Comparison of ENCODE assay signal across 20 cellular contexts in genomic region chr3:56190906-56191305, GRCh38.
A peak's percentile ranks its signal among the peaks of the same experiment; 100 is the strongest.
DNase-seq lines count a peak whose midpoint lies in the region; ATAC-seq and TF ChIP-seq lines count a peak whose summit lies in the region.
"Had no signal": no experiment of that assay in that cellular context is flagged by ENCODE, and none has a peak within 500 bp of the region (broad histone marks: within the 10 kb centered on the region; RNA-seq: fewer than 3 reads in every experiment).

No MANE protein-coding gene starts in this region.

- no peaks in the 10 kb centered on the region for H3F3A ChIP-seq in PC-9 (ENCODE audit: insufficient read depth, low read depth)

- no peak overlapping the region for H3K4me3 ChIP-seq in effector memory CD4-positive, alpha-beta T cell (ENCODE audit: insufficient read depth, low read depth, low read length, poor library complexity, severe bottlenecking)
- H3K4me3 ChIP-seq in PC-9 = no peak overlapping the region

- no peaks in the 10 kb centered on the region for H3K4me1 ChIP-seq in effector memory CD4-positive, alpha-beta T cell (ENCODE audit: control insufficient read depth, insufficient read depth, low read length, poor library complexity, severe bottlenecking)
- no peaks in the 10 kb centered on the region for H3K4me1 ChIP-seq in PC-9 (replicated peaks; ENCODE audit: insufficient read depth)
- H3K4me1 ChIP-seq: BE2C had no signal

- CTCF ChIA-PET in RWPE1 (lab: Yijun Ruan, JAX) = interaction anchor here (0.6 kb wide), 1 partner anchor 255 kb away, joined by 3 read pairs; no protein-coding TSS in a partner anchor
- CTCF ChIA-PET in PC-9 (lab: Charles Lee) = no interaction called here

- BruUV-seq in PC-9 (replicated peaks; lab: Mats Ljungman, UMichigan) = no TSS peak

- H2AFZ ChIP-seq in PC-9 = no peak overlapping the region

- no peaks in the 10 kb centered on the region for H4K20me1 ChIP-seq in PC-9 (ENCODE audit: insufficient read depth)

- no peaks in the 10 kb centered on the region for H3K79me2 ChIP-seq in PC-9 (ENCODE audit: low read depth)

- intact Hi-C loops in left colon (cut with DNase I, micrococcal nuclease) (no loop called here), PC-9 (cut with micrococcal nuclease; ENCODE audit: unreplicated experiment) (no loop called here)

- POLR2A ChIA-PET in RWPE1 (lab: Yijun Ruan, JAX; ENCODE audit: low non-redundant PET) (no interaction called here), PC-9 (lab: Charles Lee; ENCODE audit: unreplicated experiment) (no interaction called here)

- peak; percentile 26 for ATAC-seq in left colon
- ATAC-seq: HCT116 had no signal

- H3K36me3 ChIP-seq in effector memory CD4-positive, alpha-beta T cell (ENCODE audit: control insufficient read depth, insufficient read depth, low read length) = no peaks in the 10 kb centered on the region
- no peaks in the 10 kb centered on the region for H3K36me3 ChIP-seq in PC-9 (ENCODE audit: low read depth)
- H3K36me3 ChIP-seq: BE2C had no signal

- H3K4me2 ChIP-seq in PC-9 = no peak overlapping the region

- no peaks in the 10 kb centered on the region for H3K9me3 ChIP-seq in effector memory CD4-positive, alpha-beta T cell (ENCODE audit: control insufficient read depth, low read length)
- no peaks in the 10 kb centered on the region for H3K9me3 ChIP-seq in PC-9 (ENCODE audit: insufficient read depth, low read depth)
- H3K9me3 ChIP-seq: BE2C had no signal

- peak; percentile 84 for DNase-seq in G401 (ENCODE audit: low spot score)
- peak; percentile 60 for DNase-seq in NCI-H2171 treated with DMSO at 0.1 percent for 48 hours (lab: John Stamatoyannopoulos, UW)
- DNase-seq in cerebellar nuclear complex (lab: John Stamatoyannopoulos, UW) = peak; percentile 14 to 63
- DNase-seq in left colon = no peak
- DNase-seq in effector memory CD4-positive, alpha-beta T cell = no peak
- no peak for DNase-seq in RWPE1 (ENCODE audit: low spot score)
- DNase-seq in PC-9 = no peak
- DNase-seq: BE2C; CD4-positive, CD25-positive, alpha-beta regulatory T cell; CD8-positive, alpha-beta memory T cell; COR-L47; DMS 273 treated with DMSO at 0.1 percent for 48 hours; DMS53; DND-41; EL; GOT3; H7; HFFc6 had no signal

- H3K27me3 ChIP-seq in effector memory CD4-positive, alpha-beta T cell (replicated peaks; ENCODE audit: control insufficient read depth, insufficient read depth, low read length, poor library complexity, severe bottlenecking) = no peaks in the 10 kb centered on the region
- H3K27me3 ChIP-seq in PC-9 (ENCODE audit: insufficient read depth, low read depth) = peaks cover 17% of the 10 kb centered on the region; the same call in 1 of the 2 replicates
- H3K27me3 ChIP-seq: BE2C had no signal

- H3K27ac ChIP-seq in effector memory CD4-positive, alpha-beta T cell (ENCODE audit: insufficient read depth, low read length, poor library complexity, severe bottlenecking) = no peak overlapping the region
- H3K27ac ChIP-seq in RWPE1 (no peak overlapping the region), PC-9 (no peak overlapping the region)
- H3K27ac ChIP-seq: HL-60 had no signal

- TF ChIP-seq CTCF in RWPE1 (conservative IDR thresholded peaks at IDR 0.05; ENCODE audit: low read depth) = no peak
- no peak for TF ChIP-seq CTCF in PC-9 (conservative IDR thresholded peaks at IDR 0.05)

- no peaks in the 10 kb centered on the region for H3K9me2 ChIP-seq in PC-9 (ENCODE audit: insufficient read depth)

- in situ Hi-C loops in G401 (cut with HindIII; ENCODE audit: low sequenced_read_pairs) = no loop called here

Comparison
In these comparisons a context has a peak if more than half of its experiments do, and no peak if none do; other contexts are left out.
1. DNase-seq: peak in G401 (single experiment), NCI-H2171 treated with DMSO at 0.1 percent for 48 hours (single experiment) and cerebellar nuclear complex (2 of 2); none in left colon (0 of 2), effector memory CD4-positive, alpha-beta T cell (0 of 3), RWPE1 (single experiment) and PC-9 (0 of 2).